1 cellular context compared by ENCODE assay signal in the genomic region with DNA sequence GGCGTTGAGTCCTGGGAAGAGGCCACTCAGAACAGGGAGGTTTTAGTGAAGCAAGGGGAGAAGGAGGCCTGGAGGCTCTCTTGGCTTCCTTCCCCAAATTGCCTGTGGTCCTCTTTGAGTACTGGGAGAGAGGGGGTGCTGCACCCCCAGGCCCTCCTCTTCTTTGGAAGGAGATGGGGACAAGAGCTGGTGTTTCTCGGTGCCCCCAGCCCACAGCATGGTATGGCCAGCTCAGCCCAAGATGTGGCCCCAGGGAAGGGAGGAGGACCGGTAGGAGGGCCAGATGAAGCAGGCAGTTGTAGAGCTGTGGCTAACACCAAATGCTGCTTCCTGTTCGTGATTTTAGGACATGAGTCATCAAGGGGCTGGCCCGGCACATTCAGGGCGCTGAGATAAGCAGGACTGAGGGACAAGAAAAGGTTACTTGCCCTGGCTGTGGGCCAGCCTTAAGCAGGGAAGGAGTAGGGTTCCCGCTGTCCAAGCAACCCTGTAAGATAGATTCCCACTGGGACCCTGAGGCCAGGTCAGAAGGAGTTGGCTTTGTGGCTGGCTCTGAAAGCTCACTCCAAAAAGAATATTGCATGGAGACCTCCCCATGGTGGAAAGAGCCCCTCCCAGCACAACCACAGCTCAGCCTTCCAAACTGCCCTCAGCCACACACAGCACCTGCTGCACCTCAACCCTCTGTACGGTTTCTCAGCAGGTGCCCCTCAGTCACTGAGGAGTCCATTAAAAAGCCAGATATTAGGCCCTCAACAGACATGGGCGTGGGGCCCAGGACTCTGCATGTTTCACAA.
A peak's percentile ranks its signal among the peaks of the same experiment; 100 is the strongest.
TF ChIP-seq lines count a peak whose summit lies in the region.

No MANE protein-coding gene starts in this region.

TF ChIP-seq in K562, 482 proteins besides CTCF, POLR2A, EP300 and RAD21 (continued from another document and continues in another):
- TF ChIP-seq, protein P1, sequence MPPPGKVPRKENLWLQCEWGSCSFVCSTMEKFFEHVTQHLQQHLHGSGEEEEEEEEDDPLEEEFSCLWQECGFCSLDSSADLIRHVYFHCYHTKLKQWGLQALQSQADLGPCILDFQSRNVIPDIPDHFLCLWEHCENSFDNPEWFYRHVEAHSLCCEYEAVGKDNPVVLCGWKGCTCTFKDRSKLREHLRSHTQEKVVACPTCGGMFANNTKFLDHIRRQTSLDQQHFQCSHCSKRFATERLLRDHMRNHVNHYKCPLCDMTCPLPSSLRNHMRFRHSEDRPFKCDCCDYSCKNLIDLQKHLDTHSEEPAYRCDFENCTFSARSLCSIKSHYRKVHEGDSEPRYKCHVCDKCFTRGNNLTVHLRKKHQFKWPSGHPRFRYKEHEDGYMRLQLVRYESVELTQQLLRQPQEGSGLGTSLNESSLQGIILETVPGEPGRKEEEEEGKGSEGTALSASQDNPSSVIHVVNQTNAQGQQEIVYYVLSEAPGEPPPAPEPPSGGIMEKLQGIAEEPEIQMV (tag; conservative IDR thresholded peaks at IDR 0.05; ENCODE audit: low read depth) = 0 out of 2 replicates have a peak, but pooled peaks have one; percentile 24
- TF ChIP-seq ZNF699 (CRISPR knock-in tag; IDR thresholded peaks at IDR 0.05; ENCODE audit: insufficient replicate concordance) (no peak), CBFB (CRISPR knock-in tag; IDR thresholded peaks at IDR 0.05) (peak; percentile 15; the same call in 1 of the 2 replicates), CSDE1 (IDR thresholded peaks at IDR 0.05) (no peak), C11orf30 (IDR thresholded peaks at IDR 0.05; ENCODE audit: low read depth) (no peak; the same call in none of the 2 replicates), RFX7 (CRISPR knock-in tag; IDR thresholded peaks at IDR 0.05) (no peak), ZNF12 (CRISPR knock-in tag; IDR thresholded peaks at IDR 0.05) (no peak; the same call in 1 of the 2 replicates), FOXP1 (CRISPR knock-in tag; IDR thresholded peaks at IDR 0.05) (no peak), BACH1 (tag; IDR thresholded peaks at IDR 0.05) (0 out of 2 replicates have a peak, but pooled peaks have one; percentile 48), POLR2B (IDR thresholded peaks at IDR 0.05; ENCODE audit: low read depth, partially characterized antibody) (no peak), KLF1 (tag; IDR thresholded peaks at IDR 0.05) (no peak), TFAM (CRISPR knock-in tag; conservative IDR thresholded peaks at IDR 0.05) (no peak), SNIP1 (IDR thresholded peaks at IDR 0.05; ENCODE audit: low read depth) (no peak), FOXA1 (IDR thresholded peaks at IDR 0.05; ENCODE audit: borderline replicate concordance) (no peak), ZNF3 (CRISPR knock-in tag; IDR thresholded peaks at IDR 0.05) (no peak), ZBED1 (IDR thresholded peaks at IDR 0.05) (peak; percentile 85), BCL6 (CRISPR knock-in tag; IDR thresholded peaks at IDR 0.05) (no peak), NCOA1 (IDR thresholded peaks at IDR 0.05; ENCODE audit: low read depth) (peak; percentile 88; the same call in 1 of the 2 replicates), ZNF644 (tag; IDR thresholded peaks at IDR 0.05; ENCODE audit: low read depth) (no peak), KDM1A (IDR thresholded peaks at IDR 0.05) (peak; percentile 99 to 100), ZNF41 (CRISPR knock-in tag; conservative IDR thresholded peaks at IDR 0.05) (no peak), CXXC5 (CRISPR knock-in tag; IDR thresholded peaks at IDR 0.05) (peak; percentile 85), MCM5 (IDR thresholded peaks at IDR 0.05; ENCODE audit: low read depth) (no peak), NELFE (IDR thresholded peaks at IDR 0.05; ENCODE audit: insufficient read depth, insufficient read length) (no peak), ZC3H4 (CRISPR knock-in tag; IDR thresholded peaks at IDR 0.05; ENCODE audit: borderline replicate concordance) (no peak), NFRKB (IDR thresholded peaks at IDR 0.05; ENCODE audit: low read depth) (no peak), CBX8 (IDR thresholded peaks at IDR 0.05; ENCODE audit: borderline replicate concordance, extremely low read depth, low read depth, low read length, poor library complexity, severe bottlenecking) (no peak), ZNF76 (CRISPR knock-in tag; IDR thresholded peaks at IDR 0.05; ENCODE audit: borderline replicate concordance) (0 out of 2 replicates have a peak, but pooled peaks have one; percentile 23), HEY1 (CRISPR knock-in tag; IDR thresholded peaks at IDR 0.05; ENCODE audit: borderline replicate concordance) (no peak), EWSR1 (IDR thresholded peaks at IDR 0.05; ENCODE audit: borderline replicate concordance, low read depth, partially characterized antibody) (no peak), ZNF778 (CRISPR knock-in tag; IDR thresholded peaks at IDR 0.05) (no peak), RBM17 (IDR thresholded peaks at IDR 0.05; ENCODE audit: borderline replicate concordance, low read depth, low read length) (no peak), ZFP1 (CRISPR knock-in tag; IDR thresholded peaks at IDR 0.05) (no peak), TBP (optimal IDR thresholded peaks at IDR 0.05; ENCODE audit: low read depth, low read length) (peak; percentile 48), ZSCAN29 (IDR thresholded peaks at IDR 0.05) (no peak), YBX1 (IDR thresholded peaks at IDR 0.05) (no peak), ZZZ3 (IDR thresholded peaks at IDR 0.05) (no peak), SRSF3 (IDR thresholded peaks at IDR 0.05; ENCODE audit: insufficient read depth, low read length) (no peak), NUFIP1 (IDR thresholded peaks at IDR 0.05; ENCODE audit: partially characterized antibody) (no peak), PML (IDR thresholded peaks at IDR 0.05; ENCODE audit: low read length) (peak; percentile 69; the same call in 1 of the 2 replicates), HMG20B (CRISPR knock-in tag; IDR thresholded peaks at IDR 0.05) (no peak), CBX3 (IDR thresholded peaks at IDR 0.05; ENCODE audit: borderline replicate concordance in 1 of 2, low read length in 2 of 2) (peak in 1 of 2 experiments; percentile 66; a peak in 1 of 3 replicates)
- TF ChIP-seq, protein P2, sequence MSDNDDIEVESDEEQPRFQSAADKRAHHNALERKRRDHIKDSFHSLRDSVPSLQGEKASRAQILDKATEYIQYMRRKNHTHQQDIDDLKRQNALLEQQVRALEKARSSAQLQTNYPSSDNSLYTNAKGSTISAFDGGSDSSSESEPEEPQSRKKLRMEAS (CRISPR knock-in tag; IDR thresholded peaks at IDR 0.05) = peak; percentile 37; the same call in 1 of the 2 replicates
- TF ChIP-seq, protein P3, sequence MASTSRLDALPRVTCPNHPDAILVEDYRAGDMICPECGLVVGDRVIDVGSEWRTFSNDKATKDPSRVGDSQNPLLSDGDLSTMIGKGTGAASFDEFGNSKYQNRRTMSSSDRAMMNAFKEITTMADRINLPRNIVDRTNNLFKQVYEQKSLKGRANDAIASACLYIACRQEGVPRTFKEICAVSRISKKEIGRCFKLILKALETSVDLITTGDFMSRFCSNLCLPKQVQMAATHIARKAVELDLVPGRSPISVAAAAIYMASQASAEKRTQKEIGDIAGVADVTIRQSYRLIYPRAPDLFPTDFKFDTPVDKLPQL (IDR thresholded peaks at IDR 0.05; ENCODE audit: extremely low read depth, insufficient read length) = no peak
- TF ChIP-seq, protein P4, sequence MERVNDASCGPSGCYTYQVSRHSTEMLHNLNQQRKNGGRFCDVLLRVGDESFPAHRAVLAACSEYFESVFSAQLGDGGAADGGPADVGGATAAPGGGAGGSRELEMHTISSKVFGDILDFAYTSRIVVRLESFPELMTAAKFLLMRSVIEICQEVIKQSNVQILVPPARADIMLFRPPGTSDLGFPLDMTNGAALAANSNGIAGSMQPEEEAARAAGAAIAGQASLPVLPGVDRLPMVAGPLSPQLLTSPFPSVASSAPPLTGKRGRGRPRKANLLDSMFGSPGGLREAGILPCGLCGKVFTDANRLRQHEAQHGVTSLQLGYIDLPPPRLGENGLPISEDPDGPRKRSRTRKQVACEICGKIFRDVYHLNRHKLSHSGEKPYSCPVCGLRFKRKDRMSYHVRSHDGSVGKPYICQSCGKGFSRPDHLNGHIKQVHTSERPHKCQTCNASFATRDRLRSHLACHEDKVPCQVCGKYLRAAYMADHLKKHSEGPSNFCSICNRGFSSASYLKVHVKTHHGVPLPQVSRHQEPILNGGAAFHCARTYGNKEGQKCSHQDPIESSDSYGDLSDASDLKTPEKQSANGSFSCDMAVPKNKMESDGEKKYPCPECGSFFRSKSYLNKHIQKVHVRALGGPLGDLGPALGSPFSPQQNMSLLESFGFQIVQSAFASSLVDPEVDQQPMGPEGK (CRISPR knock-in tag; IDR thresholded peaks at IDR 0.05; ENCODE audit: borderline replicate concordance) = no peak
- TF ChIP-seq, protein P5, sequence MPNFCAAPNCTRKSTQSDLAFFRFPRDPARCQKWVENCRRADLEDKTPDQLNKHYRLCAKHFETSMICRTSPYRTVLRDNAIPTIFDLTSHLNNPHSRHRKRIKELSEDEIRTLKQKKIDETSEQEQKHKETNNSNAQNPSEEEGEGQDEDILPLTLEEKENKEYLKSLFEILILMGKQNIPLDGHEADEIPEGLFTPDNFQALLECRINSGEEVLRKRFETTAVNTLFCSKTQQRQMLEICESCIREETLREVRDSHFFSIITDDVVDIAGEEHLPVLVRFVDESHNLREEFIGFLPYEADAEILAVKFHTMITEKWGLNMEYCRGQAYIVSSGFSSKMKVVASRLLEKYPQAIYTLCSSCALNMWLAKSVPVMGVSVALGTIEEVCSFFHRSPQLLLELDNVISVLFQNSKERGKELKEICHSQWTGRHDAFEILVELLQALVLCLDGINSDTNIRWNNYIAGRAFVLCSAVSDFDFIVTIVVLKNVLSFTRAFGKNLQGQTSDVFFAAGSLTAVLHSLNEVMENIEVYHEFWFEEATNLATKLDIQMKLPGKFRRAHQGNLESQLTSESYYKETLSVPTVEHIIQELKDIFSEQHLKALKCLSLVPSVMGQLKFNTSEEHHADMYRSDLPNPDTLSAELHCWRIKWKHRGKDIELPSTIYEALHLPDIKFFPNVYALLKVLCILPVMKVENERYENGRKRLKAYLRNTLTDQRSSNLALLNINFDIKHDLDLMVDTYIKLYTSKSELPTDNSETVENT (CRISPR knock-in tag; IDR thresholded peaks at IDR 0.05) = no peak
- TF ChIP-seq, protein P6, sequence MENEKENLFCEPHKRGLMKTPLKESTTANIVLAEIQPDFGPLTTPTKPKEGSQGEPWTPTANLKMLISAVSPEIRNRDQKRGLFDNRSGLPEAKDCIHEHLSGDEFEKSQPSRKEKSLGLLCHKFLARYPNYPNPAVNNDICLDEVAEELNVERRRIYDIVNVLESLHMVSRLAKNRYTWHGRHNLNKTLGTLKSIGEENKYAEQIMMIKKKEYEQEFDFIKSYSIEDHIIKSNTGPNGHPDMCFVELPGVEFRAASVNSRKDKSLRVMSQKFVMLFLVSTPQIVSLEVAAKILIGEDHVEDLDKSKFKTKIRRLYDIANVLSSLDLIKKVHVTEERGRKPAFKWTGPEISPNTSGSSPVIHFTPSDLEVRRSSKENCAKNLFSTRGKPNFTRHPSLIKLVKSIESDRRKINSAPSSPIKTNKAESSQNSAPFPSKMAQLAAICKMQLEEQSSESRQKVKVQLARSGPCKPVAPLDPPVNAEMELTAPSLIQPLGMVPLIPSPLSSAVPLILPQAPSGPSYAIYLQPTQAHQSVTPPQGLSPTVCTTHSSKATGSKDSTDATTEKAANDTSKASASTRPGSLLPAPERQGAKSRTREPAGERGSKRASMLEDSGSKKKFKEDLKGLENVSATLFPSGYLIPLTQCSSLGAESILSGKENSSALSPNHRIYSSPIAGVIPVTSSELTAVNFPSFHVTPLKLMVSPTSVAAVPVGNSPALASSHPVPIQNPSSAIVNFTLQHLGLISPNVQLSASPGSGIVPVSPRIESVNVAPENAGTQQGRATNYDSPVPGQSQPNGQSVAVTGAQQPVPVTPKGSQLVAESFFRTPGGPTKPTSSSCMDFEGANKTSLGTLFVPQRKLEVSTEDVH (IDR thresholded peaks at IDR 0.05; ENCODE audit: low read depth, partially characterized antibody) = peak; percentile 41
- TF ChIP-seq, protein P7, sequence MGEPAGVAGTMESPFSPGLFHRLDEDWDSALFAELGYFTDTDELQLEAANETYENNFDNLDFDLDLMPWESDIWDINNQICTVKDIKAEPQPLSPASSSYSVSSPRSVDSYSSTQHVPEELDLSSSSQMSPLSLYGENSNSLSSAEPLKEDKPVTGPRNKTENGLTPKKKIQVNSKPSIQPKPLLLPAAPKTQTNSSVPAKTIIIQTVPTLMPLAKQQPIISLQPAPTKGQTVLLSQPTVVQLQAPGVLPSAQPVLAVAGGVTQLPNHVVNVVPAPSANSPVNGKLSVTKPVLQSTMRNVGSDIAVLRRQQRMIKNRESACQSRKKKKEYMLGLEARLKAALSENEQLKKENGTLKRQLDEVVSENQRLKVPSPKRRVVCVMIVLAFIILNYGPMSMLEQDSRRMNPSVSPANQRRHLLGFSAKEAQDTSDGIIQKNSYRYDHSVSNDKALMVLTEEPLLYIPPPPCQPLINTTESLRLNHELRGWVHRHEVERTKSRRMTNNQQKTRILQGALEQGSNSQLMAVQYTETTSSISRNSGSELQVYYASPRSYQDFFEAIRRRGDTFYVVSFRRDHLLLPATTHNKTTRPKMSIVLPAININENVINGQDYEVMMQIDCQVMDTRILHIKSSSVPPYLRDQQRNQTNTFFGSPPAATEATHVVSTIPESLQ (CRISPR knock-in tag; IDR thresholded peaks at IDR 0.05) = no peak; the same call in 1 of the 2 replicates
- TF ChIP-seq, protein P8, sequence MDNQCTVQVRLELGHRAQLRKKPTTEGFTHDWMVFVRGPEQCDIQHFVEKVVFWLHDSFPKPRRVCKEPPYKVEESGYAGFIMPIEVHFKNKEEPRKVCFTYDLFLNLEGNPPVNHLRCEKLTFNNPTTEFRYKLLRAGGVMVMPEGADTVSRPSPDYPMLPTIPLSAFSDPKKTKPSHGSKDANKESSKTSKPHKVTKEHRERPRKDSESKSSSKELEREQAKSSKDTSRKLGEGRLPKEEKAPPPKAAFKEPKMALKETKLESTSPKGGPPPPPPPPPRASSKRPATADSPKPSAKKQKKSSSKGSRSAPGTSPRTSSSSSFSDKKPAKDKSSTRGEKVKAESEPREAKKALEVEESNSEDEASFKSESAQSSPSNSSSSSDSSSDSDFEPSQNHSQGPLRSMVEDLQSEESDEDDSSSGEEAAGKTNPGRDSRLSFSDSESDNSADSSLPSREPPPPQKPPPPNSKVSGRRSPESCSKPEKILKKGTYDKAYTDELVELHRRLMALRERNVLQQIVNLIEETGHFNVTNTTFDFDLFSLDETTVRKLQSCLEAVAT (IDR thresholded peaks at IDR 0.05) = no peak
- TF ChIP-seq, protein P9, sequence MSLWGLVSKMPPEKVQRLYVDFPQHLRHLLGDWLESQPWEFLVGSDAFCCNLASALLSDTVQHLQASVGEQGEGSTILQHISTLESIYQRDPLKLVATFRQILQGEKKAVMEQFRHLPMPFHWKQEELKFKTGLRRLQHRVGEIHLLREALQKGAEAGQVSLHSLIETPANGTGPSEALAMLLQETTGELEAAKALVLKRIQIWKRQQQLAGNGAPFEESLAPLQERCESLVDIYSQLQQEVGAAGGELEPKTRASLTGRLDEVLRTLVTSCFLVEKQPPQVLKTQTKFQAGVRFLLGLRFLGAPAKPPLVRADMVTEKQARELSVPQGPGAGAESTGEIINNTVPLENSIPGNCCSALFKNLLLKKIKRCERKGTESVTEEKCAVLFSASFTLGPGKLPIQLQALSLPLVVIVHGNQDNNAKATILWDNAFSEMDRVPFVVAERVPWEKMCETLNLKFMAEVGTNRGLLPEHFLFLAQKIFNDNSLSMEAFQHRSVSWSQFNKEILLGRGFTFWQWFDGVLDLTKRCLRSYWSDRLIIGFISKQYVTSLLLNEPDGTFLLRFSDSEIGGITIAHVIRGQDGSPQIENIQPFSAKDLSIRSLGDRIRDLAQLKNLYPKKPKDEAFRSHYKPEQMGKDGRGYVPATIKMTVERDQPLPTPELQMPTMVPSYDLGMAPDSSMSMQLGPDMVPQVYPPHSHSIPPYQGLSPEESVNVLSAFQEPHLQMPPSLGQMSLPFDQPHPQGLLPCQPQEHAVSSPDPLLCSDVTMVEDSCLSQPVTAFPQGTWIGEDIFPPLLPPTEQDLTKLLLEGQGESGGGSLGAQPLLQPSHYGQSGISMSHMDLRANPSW (CRISPR knock-in tag; IDR thresholded peaks at IDR 0.05) = 0 out of 2 replicates have a peak, but pooled peaks have one; percentile 41
